ENCODE assay signal across 13 cellular contexts in genomic region chr4:42306221-42307109, GRCh38.
A peak's percentile ranks its signal among the peaks of the same experiment; 100 is the strongest.
DNase-seq lines count a peak whose midpoint lies in the region; ATAC-seq, FAIRE-seq and TF ChIP-seq lines count a peak whose summit lies in the region.
"Had no signal": no experiment of that assay in that cellular context is flagged by ENCODE, and none has a peak within 500 bp of the region (broad histone marks: within the 10 kb centered on the region; RNA-seq: fewer than 3 reads in every experiment).

No MANE protein-coding gene starts in this region.

- TF ChIP-seq CTCF in fibroblast of pulmonary artery (IDR thresholded peaks at IDR 0.05; ENCODE audit: low read length, missing control alignments): no peak

- ATAC-seq in HG02938 (IDR thresholded peaks at IDR 0.05; ENCODE audit: unreplicated experiment): no peak
- ATAC-seq in left lobe of liver: no peak
- ATAC-seq in GM18861 (IDR thresholded peaks at IDR 0.05; ENCODE audit: unreplicated experiment): no peak
- ATAC-seq: left lung had no signal

- FAIRE-seq in GM12892 (lab: Jason Lieb, UNC): peak; percentile 74

- no peak overlapping the region for H3K4me3 ChIP-seq in fibroblast of pulmonary artery (replicated peaks; ENCODE audit: low read depth, low read length)
- H3K4me3 ChIP-seq: left lung, vagina had no signal

- no peak for TF ChIP-seq POLR2A in GM12892 (IDR thresholded peaks at IDR 0.05; ENCODE audit: low read depth, low read length)

- DNase-seq in GM12892 (ENCODE audit: insufficient read length) (no peak), NCI-H524 (lab: John Stamatoyannopoulos, UW) (peak; percentile 31 to 49), fibroblast of pulmonary artery (ENCODE audit: low read depth) (peak; percentile 19), renal cortical epithelial cell (ENCODE audit: low read depth) (peak; percentile 69), left lobe of liver (ENCODE audit: low spot score) (no peak)
- DNase-seq: activated CD4-positive, alpha-beta T cell treated with anti-CD3 and anti-CD28 coated beads, Interleukin-2, amount 10 ng/mL, durations not matched to agents 7 days and 5 days; activated CD8-positive, alpha-beta memory T cell treated with anti-CD3 and anti-CD28 coated beads, Interleukin-2, amount 50 U/mL, for 4 hours; KG1; stimulated activated CD4-positive, alpha-beta T cell treated with anti-CD3 and anti-CD28 coated beads, Interleukin-2, amount 100 ng/mL, for 24 hours had no signal

Comparison
In these comparisons a context has a peak if more than half of its experiments do, and no peak if none do; other contexts are left out.
1. DNase-seq: peak in NCI-H524 (2 of 2), fibroblast of pulmonary artery (single experiment) and renal cortical epithelial cell (single experiment); none in GM12892 (single experiment) and left lobe of liver (single experiment).